ENCODE assay signal across 9 cellular contexts in the genomic region with DNA sequence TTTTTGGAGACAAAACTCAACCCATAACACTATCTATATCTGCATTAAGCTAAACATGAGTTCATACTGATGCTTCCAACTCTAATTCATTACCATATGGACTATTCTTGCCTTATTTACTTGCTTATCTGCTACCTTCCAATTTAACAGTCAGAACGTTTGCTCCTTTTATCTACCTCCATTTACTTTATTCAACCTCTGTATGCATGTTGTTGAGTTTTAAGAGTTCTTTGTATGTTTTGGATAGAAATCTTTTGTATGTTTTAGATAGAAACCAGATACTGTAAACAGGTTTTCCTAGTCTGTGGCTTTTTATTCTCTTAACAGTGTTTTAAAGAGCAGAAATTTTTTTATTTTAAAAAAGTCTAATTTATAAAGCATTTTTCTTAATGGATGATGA.
"Had no signal": no experiment of that assay in that cellular context is flagged by ENCODE, and none has a peak within 500 bp of the region (broad histone marks: within the 10 kb centered on the region; RNA-seq: fewer than 3 reads in every experiment).

No MANE protein-coding gene starts in this region.

- DNase-seq: GM23248, GOT3, H7, H9, HCEC 1CT, HFFc6 had no signal

- H3K9me3 ChIP-seq: HAP-1 had no signal

- H3K36me3 ChIP-seq: HAP-1 had no signal

- H3K4me3 ChIP-seq: GM23248, GM23338, HAP-1 had no signal

- H3K27ac ChIP-seq: GM23248 had no signal

- ATAC-seq: GM23338, HCT116 had no signal
